Comparison of ENCODE assay signal across 9 cellular contexts in genomic region chr7:44980393-44981034, GRCh38. TPM values are rescaled to one million over a fixed set of nuclear protein-coding genes. Genes with fewer than 3 reads are reported as not detected.
A peak's percentile ranks its signal among the peaks of the same experiment; 100 is the strongest.
DNase-seq lines count a peak whose midpoint lies in the region; ATAC-seq and TF ChIP-seq lines count a peak whose summit lies in the region.
"Had no signal": no experiment of that assay in that cellular context is flagged by ENCODE, and none has a peak within 500 bp of the region (broad histone marks: within the 10 kb centered on the region; RNA-seq: fewer than 3 reads in every experiment).

No MANE protein-coding gene starts in this region.

- no peak for TF ChIP-seq POLR2A in esophagus squamous epithelium (IDR thresholded peaks at IDR 0.05)

- peak; percentile 54 for DNase-seq in activated CD4-positive, CD25-positive, alpha-beta regulatory T cell treated with anti-CD3 and anti-CD28 coated beads, Interleukin-2, amount 50 U/mL, for 16 hours (ENCODE audit: low read depth, low spot score)
- DNase-seq in esophagus squamous epithelium (lab: John Stamatoyannopoulos, UW) (no peak), cortex of kidney (lab: John Stamatoyannopoulos, UW) (no peak), mucosa of gallbladder (ENCODE audit: low spot score) (no peak)
- DNase-seq in stimulated activated CD4-positive, alpha-beta T cell treated with anti-CD3 and anti-CD28 coated beads, Interleukin-2, amount 100 ng/mL, for 24 hours = peak; percentile 80 to 84

- no peaks in the 10 kb centered on the region for H3K9me3 ChIP-seq in esophagus squamous epithelium

- ATAC-seq in GM19043 (IDR thresholded peaks at IDR 0.05; ENCODE audit: low read depth, unreplicated experiment) (peak; percentile 46), HG03342 (IDR thresholded peaks at IDR 0.05; ENCODE audit: unreplicated experiment) (peak; percentile 50)

- peaks cover 32 to 74% (median 47%) of the 10 kb centered on the region in 3 donors for H3K4me1 ChIP-seq in esophagus squamous epithelium

- intact Hi-C loops in esophagus squamous epithelium (cut with DNase I) = no loop called here

- H3K27ac ChIP-seq in 22Rv1 (peak overlapping the region; percentile 32; the same call in 1 of the 2 replicates), esophagus squamous epithelium (peak overlapping the region; percentile 44 to 87 (median 63))

- TF ChIP-seq CTCF in 22Rv1 (IDR thresholded peaks at IDR 0.05) (no peak), esophagus squamous epithelium (IDR thresholded peaks at IDR 0.05) (no peak)

- H3K4me3 ChIP-seq in esophagus squamous epithelium = no peak overlapping the region

- peaks cover 5 to 49% (median 7%) of the 10 kb centered on the region in 3 donors for H3K36me3 ChIP-seq in esophagus squamous epithelium

- no peaks in the 10 kb centered on the region for H3K27me3 ChIP-seq in esophagus squamous epithelium

- 17 to 49% methylated on average over 7 of the region's 8 CpGs for WGBS in esophagus squamous epithelium, 2 donors

RNA-seq across cellular contexts. Expression of gene MYO1G, which starts 1.7 kb away (rescaled TPM):
- total RNA-seq in esophagus squamous epithelium (1 to 10 TPM; 1.3 to 5.0 (median 2.6) TPM), mucosa of gallbladder (6.0 TPM)
- total RNA-seq: epithelial cell of proximal tubule had no signal

RNA-seq across cellular contexts. Expression of gene CCM2, which starts 19.5 kb away (rescaled TPM):
- 10 to 100 TPM; 20.0 to 36.3 (median 24.9) TPM for total RNA-seq in esophagus squamous epithelium
- total RNA-seq in mucosa of gallbladder = 36.4 TPM

Comparison
In these comparisons a context has a peak if more than half of its experiments do, and no peak if none do; other contexts are left out.
1. DNase-seq: peak in activated CD4-positive, CD25-positive, alpha-beta regulatory T cell treated with anti-CD3 and anti-CD28 coated beads, Interleukin-2, amount 50 U/mL, for 16 hours (single experiment) and stimulated activated CD4-positive, alpha-beta T cell treated with anti-CD3 and anti-CD28 coated beads, Interleukin-2, amount 100 ng/mL, for 24 hours (2 of 2); none in esophagus squamous epithelium (single experiment), cortex of kidney (single experiment) and mucosa of gallbladder (single experiment).